Comparison of ENCODE assay signal across 8 cellular contexts in genomic region chr12:104604070-104604994, GRCh38.
DNase-seq lines count a peak whose midpoint lies in the region; ATAC-seq and TF ChIP-seq lines count a peak whose summit lies in the region.

No MANE protein-coding gene starts in this region.

- peaks cover 29% of the 10 kb centered on the region for H3K4me1 ChIP-seq in HUES6 (ENCODE audit: control insufficient read depth, insufficient read depth, low read length)

- no peaks in the 10 kb centered on the region for H3K27me3 ChIP-seq in HUES6 (ENCODE audit: control insufficient read depth, insufficient read depth, low read length)

- H3K36me3 Mint-ChIP-seq in activated B cell treated with CpG ODN at 0.5 μM for 24 hours (ENCODE audit: low read depth), result peaks cover 38% of the 10 kb centered on the region

- peak overlapping the region; percentile 30; the same call in 1 of the 2 replicates for H3K27ac ChIP-seq in HUES6 (ENCODE audit: low read depth, low read length)

- peak; percentile 83 for ATAC-seq in GM21576 (IDR thresholded peaks at IDR 0.05; ENCODE audit: unreplicated experiment)
- peak; percentile 77 for ATAC-seq in activated B cell treated with CpG ODN at 0.5 μM for 24 hours (ENCODE audit: low read depth)

- H3K9me3 ChIP-seq in HUES6 (ENCODE audit: control insufficient read depth, insufficient read depth, low read depth, low read length), result peaks cover 4% of the 10 kb centered on the region; the same call in 1 of the 2 replicates

- peak overlapping the region; percentile 1; the same call in 1 of the 2 replicates for H3K4me3 ChIP-seq in HUES6 (ENCODE audit: low read depth, low read length)

- no peak for TF ChIP-seq CTCF in activated B cell treated with CpG ODN at 0.5 μM for 24 hours (IDR thresholded peaks at IDR 0.05)

- POLR2A ChIA-PET in activated B cell treated with CpG ODN at 0.5 μM for 24 hours (lab: Charles Lee), result interaction anchor here (0.6 to 1.5 kb wide), 10 partner anchors 10 to 370 kb away, joined by 3 to 6 read pairs (median 4); partner anchors contain the start of gene CHST11

- H3K9me3 Mint-ChIP-seq in activated B cell treated with CpG ODN at 0.5 μM for 24 hours, result no peaks in the 10 kb centered on the region

- intact Hi-C loops in activated B cell treated with CpG ODN at 0.5 μM for 24 hours (cut with micrococcal nuclease), result loop anchor here (1.0 to 2.0 kb wide), 5 partner anchors 8 to 38 kb away; no protein-coding TSS in a partner anchor

- peak overlapping the region; percentile 72 for H3K27ac Mint-ChIP-seq in activated B cell treated with CpG ODN at 0.5 μM for 24 hours

- peaks cover 72% of the 10 kb centered on the region for H3K4me1 Mint-ChIP-seq in activated B cell treated with CpG ODN at 0.5 μM for 24 hours

- in situ Hi-C loops in Caki2 (cut with HindIII; ENCODE audit: low pct_unique_long_range_greater_than_20kb, low sequenced_read_pairs), result no loop called here

- peak; percentile 86 for DNase-seq in Caki2 (ENCODE audit: low read depth)
- DNase-seq in activated B cell treated with CpG ODN at 0.5 μM for 24 hours, result no peak
- DNase-seq in dermis blood vessel endothelial cell, result peak; percentile 99
- peak; percentile 74 for DNase-seq in medulla oblongata (ENCODE audit: extremely low spot score)
- peak; percentile 10 for DNase-seq in stimulated activated CD8-positive, alpha-beta memory T cell treated with anti-CD3 and anti-CD28 coated beads, Interleukin-7, amount 100 ng/mL, for 24 hours (ENCODE audit: low read depth)
- DNase-seq in SHP77 treated with DMSO at 0.1 percent for 48 hours (lab: John Stamatoyannopoulos, UW), result no peak

- H3K36me3 ChIP-seq in HUES6 (ENCODE audit: control insufficient read depth, insufficient read depth, low read length), result no peaks in the 10 kb centered on the region

- H3K4me3 Mint-ChIP-seq in activated B cell treated with CpG ODN at 0.5 μM for 24 hours, result peak overlapping the region; percentile 11

- CTCF ChIA-PET in activated B cell treated with CpG ODN at 0.5 μM for 24 hours (lab: Charles Lee), result interaction anchor here (1.7 kb wide), 1 partner anchor 223 kb away, joined by 7 read pairs; no protein-coding TSS in a partner anchor

- H3K27me3 Mint-ChIP-seq in activated B cell treated with CpG ODN at 0.5 μM for 24 hours, result no peaks in the 10 kb centered on the region

- peak overlapping the region; percentile 39 for H3K9ac ChIP-seq in HUES6 (ENCODE audit: low read length)

Comparison
In these comparisons a context has a peak if more than half of its experiments do, and no peak if none do; other contexts are left out.
1. DNase-seq: peak in Caki2 (single experiment), dermis blood vessel endothelial cell (single experiment), medulla oblongata (single experiment) and stimulated activated CD8-positive, alpha-beta memory T cell treated with anti-CD3 and anti-CD28 coated beads, Interleukin-7, amount 100 ng/mL, for 24 hours (single experiment); none in activated B cell treated with CpG ODN at 0.5 μM for 24 hours (single experiment) and SHP77 treated with DMSO at 0.1 percent for 48 hours (single experiment).